Comparison of ENCODE assay signal across 9 cellular contexts in genomic region chr3:136817448-136817847, GRCh38. TPM values are rescaled to one million over a fixed set of nuclear protein-coding genes. Genes with fewer than 3 reads are reported as not detected.
A peak's percentile ranks its signal among the peaks of the same experiment; 100 is the strongest.
DNase-seq lines count a peak whose midpoint lies in the region; ATAC-seq and TF ChIP-seq lines count a peak whose summit lies in the region.
"Had no signal": no experiment of that assay in that cellular context is flagged by ENCODE, and none has a peak within 500 bp of the region (broad histone marks: within the 10 kb centered on the region; RNA-seq: fewer than 3 reads in every experiment).

No MANE protein-coding gene starts in this region.

- peaks cover 5% of the 10 kb centered on the region for H3K36me3 Mint-ChIP-seq in activated naive CD8-positive, alpha-beta T cell
- H3K36me3 Mint-ChIP-seq in activated naive CD8-positive, alpha-beta T cell treated with anti-CD3 and anti-CD28 coated beads, Interleukin-2, amount 50 U/mL, for 24 hours (ENCODE audit: low read depth): peaks cover 7% of the 10 kb centered on the region

- no peak overlapping the region for H3K4me3 ChIP-seq in adipocyte (ENCODE audit: low read length)
- H3K4me3 ChIP-seq in upper lobe of right lung: no peak overlapping the region

- H3K9me3 Mint-ChIP-seq in activated naive CD8-positive, alpha-beta T cell (ENCODE audit: low read depth): peaks cover under 1% of the 10 kb centered on the region
- H3K9me3 Mint-ChIP-seq in activated naive CD8-positive, alpha-beta T cell treated with anti-CD3 and anti-CD28 coated beads, Interleukin-2, amount 50 U/mL, for 24 hours: peaks cover 4% of the 10 kb centered on the region

- peaks cover 23% of the 10 kb centered on the region for H3K27me3 Mint-ChIP-seq in activated naive CD8-positive, alpha-beta T cell
- peaks cover 35% of the 10 kb centered on the region for H3K27me3 Mint-ChIP-seq in activated naive CD8-positive, alpha-beta T cell treated with anti-CD3 and anti-CD28 coated beads, Interleukin-2, amount 50 U/mL, for 24 hours

- H3K27ac Mint-ChIP-seq in activated naive CD8-positive, alpha-beta T cell: no peak overlapping the region
- no peak overlapping the region for H3K27ac Mint-ChIP-seq in activated naive CD8-positive, alpha-beta T cell treated with anti-CD3 and anti-CD28 coated beads, Interleukin-2, amount 50 U/mL, for 24 hours

- H3K4me3 Mint-ChIP-seq in activated naive CD8-positive, alpha-beta T cell: peak overlapping the region; percentile 92
- no peak overlapping the region for H3K4me3 Mint-ChIP-seq in activated naive CD8-positive, alpha-beta T cell treated with anti-CD3 and anti-CD28 coated beads, Interleukin-2, amount 50 U/mL, for 24 hours

- H3K36me3 ChIP-seq in adipocyte (ENCODE audit: control insufficient read depth, insufficient read depth, low read length, severe bottlenecking) (no peaks in the 10 kb centered on the region), upper lobe of right lung (no peaks in the 10 kb centered on the region)

- TF ChIP-seq CTCF in upper lobe of right lung (IDR thresholded peaks at IDR 0.05): no peak

- H3K27ac ChIP-seq in layer of hippocampus (ENCODE audit: low read depth, low read length) (peak overlapping the region; percentile 75), upper lobe of right lung (no peak overlapping the region)

- no peak for DNase-seq in activated naive CD8-positive, alpha-beta T cell treated with anti-CD3 and anti-CD28 coated beads, Interleukin-2, amount 50 U/mL, for 24 hours
- peak; percentile 66 for DNase-seq in adipocyte (ENCODE audit: low read depth)
- no peak for DNase-seq in upper lobe of right lung
- DNase-seq in COLO829 (ENCODE audit: low spot score): no peak
- DNase-seq in NCI-H510A treated with DMSO at 0.1 percent for 48 hours (lab: John Stamatoyannopoulos, UW): no peak
- no peak for DNase-seq in germinal center (ENCODE audit: low spot score)
- DNase-seq: retina had no signal

- peaks cover 20% of the 10 kb centered on the region for H3K4me1 Mint-ChIP-seq in activated naive CD8-positive, alpha-beta T cell (ENCODE audit: low read depth)
- H3K4me1 Mint-ChIP-seq in activated naive CD8-positive, alpha-beta T cell treated with anti-CD3 and anti-CD28 coated beads, Interleukin-2, amount 50 U/mL, for 24 hours: peaks cover 23% of the 10 kb centered on the region

- ATAC-seq in activated naive CD8-positive, alpha-beta T cell treated with anti-CD3 and anti-CD28 coated beads, Interleukin-2, amount 50 U/mL, for 24 hours: no peak
- peak; percentile 60 for ATAC-seq in upper lobe of right lung

- H3K4me1 ChIP-seq in adipocyte (ENCODE audit: control insufficient read depth, insufficient read depth, low read length) (peaks cover 31% of the 10 kb centered on the region), upper lobe of right lung (peaks cover 24% of the 10 kb centered on the region)

- H3K9me3 ChIP-seq in adipocyte (ENCODE audit: control insufficient read depth, low read length) (no peaks in the 10 kb centered on the region), upper lobe of right lung (no peaks in the 10 kb centered on the region)

- H3K27me3 ChIP-seq in adipocyte (replicated peaks; ENCODE audit: control insufficient read depth, insufficient read depth, low read length) (no peaks in the 10 kb centered on the region), layer of hippocampus (ENCODE audit: control insufficient read depth, insufficient read depth, low read length) (no peaks in the 10 kb centered on the region), upper lobe of right lung (peaks cover 5% of the 10 kb centered on the region)

- no peak overlapping the region for H3K9ac ChIP-seq in adipocyte (ENCODE audit: low read length)

- intact Hi-C loops in upper lobe of right lung (cut with DNase I): no loop called here

RNA-seq across cellular contexts. Expression of gene SLC35G2, which starts 1.5 kb away (rescaled TPM):
- total RNA-seq in upper lobe of right lung: 7.8 TPM

RNA-seq across cellular contexts. Expression of gene NCK1, which starts 44.6 kb away (rescaled TPM):
- 54.0 TPM for total RNA-seq in upper lobe of right lung
